ENCODE assay signal across 24 cellular contexts in genomic region chr11:62506413-62506940, GRCh38. TPM values are rescaled to one million over a fixed set of nuclear protein-coding genes. Genes with fewer than 3 reads are reported as not detected.
DNase-seq lines count a peak whose midpoint lies in the region; TF ChIP-seq lines count a peak whose summit lies in the region.
"Had no signal": no experiment of that assay in that cellular context is flagged by ENCODE, and none has a peak within 500 bp of the region (broad histone marks: within the 10 kb centered on the region; RNA-seq: fewer than 3 reads in every experiment).

No MANE protein-coding gene starts in this region.

- no TSS peak for BruUV-seq in mammary epithelial cell (replicated peaks; lab: Mats Ljungman, UMichigan)

- no peaks in the 10 kb centered on the region for H3K9me3 ChIP-seq in breast epithelium
- no peaks in the 10 kb centered on the region for H3K9me3 ChIP-seq in mammary epithelial cell (replicated peaks; ENCODE audit: insufficient read depth, low read length)
- no peaks in the 10 kb centered on the region for H3K9me3 ChIP-seq in esophagus (ENCODE audit: control insufficient read depth in 2 of 2, insufficient read depth in 1 of 2, low read depth in 1 of 2, low read length in 1 of 2)
- H3K9me3 ChIP-seq in neuronal stem cell (replicated peaks in 1 of 2; ENCODE audit: control insufficient read depth in 2 of 2, insufficient read depth in 1 of 2, low read depth in 1 of 2, low read length in 2 of 2) = no peaks in the 10 kb centered on the region
- no peaks in the 10 kb centered on the region for H3K9me3 ChIP-seq in tibial artery
- H3K9me3 ChIP-seq: BE2C, lower lobe of right lung, pancreas had no signal

- dilution Hi-C loops in mammary epithelial cell (cut with HindIII; ENCODE audit: low sequenced_read_pairs) = no loop called here

- H2BK120ac ChIP-seq in neuronal stem cell (ENCODE audit: low read depth, low read length) = no peak overlapping the region

- no peak overlapping the region for H3K4me3 ChIP-seq in breast epithelium
- no peak overlapping the region for H3K4me3 ChIP-seq in mammary epithelial cell (replicated peaks in 1 of 3; ENCODE audit: insufficient read depth in 1 of 3, low read depth in 2 of 3, low read length in 3 of 3)
- H3K4me3 ChIP-seq in esophagus (ENCODE audit: low read depth in 1 of 2, low read length in 2 of 2) = no peak overlapping the region
- H3K4me3 ChIP-seq in neuronal stem cell (ENCODE audit: low read length in 2 of 2) = no peak overlapping the region
- no peak overlapping the region for H3K4me3 ChIP-seq in tibial artery
- H3K4me3 ChIP-seq: pancreas had no signal

- H4K20me1 ChIP-seq in mammary epithelial cell (ENCODE audit: insufficient read depth, low read length) = no peaks in the 10 kb centered on the region

- no peaks in the 10 kb centered on the region for H3K79me1 ChIP-seq in neuronal stem cell (ENCODE audit: low read depth, low read length)

- in situ Hi-C loops in mammary epithelial cell (cut with MboI; ENCODE audit: low sequenced_read_pairs in 2 of 2) = no loop called here

- H3K4me2 ChIP-seq in mammary epithelial cell (ENCODE audit: insufficient read depth, low read depth, low read length) (no peak overlapping the region), neuronal stem cell (ENCODE audit: insufficient read depth, low read length, poor library complexity, severe bottlenecking) (no peak overlapping the region)

- H3K27me3 ChIP-seq in breast epithelium (no peaks in the 10 kb centered on the region), mammary epithelial cell (ENCODE audit: insufficient read depth, low read length) (no peaks in the 10 kb centered on the region), esophagus (ENCODE audit: control insufficient read depth in 1 of 2, insufficient read depth in 2 of 2, low read length in 2 of 2) (no peaks in the 10 kb centered on the region), neuronal stem cell (ENCODE audit: control insufficient read depth in 3 of 3, insufficient read depth in 3 of 3, low read depth in 1 of 3, low read length in 3 of 3) (peaks cover 0 to 27% (median 7%) of the 10 kb centered on the region in 3 experiments), tibial artery (no peaks in the 10 kb centered on the region)
- H3K27me3 ChIP-seq: BE2C had no signal

- no peak overlapping the region for H3K4ac ChIP-seq in neuronal stem cell (ENCODE audit: low read length)

- no peak overlapping the region for H3K9ac ChIP-seq in mammary epithelial cell (ENCODE audit: insufficient read depth, low read length)
- no peak overlapping the region for H3K9ac ChIP-seq in neuronal stem cell (ENCODE audit: low read depth, low read length, poor library complexity)

- no peak overlapping the region for H2BK12ac ChIP-seq in neuronal stem cell (ENCODE audit: low read length)

- H2AFZ ChIP-seq in mammary epithelial cell (ENCODE audit: low read depth, low read length) (no peak overlapping the region), neuronal stem cell (ENCODE audit: low read length) (peak overlapping the region; percentile 48)

- no peak overlapping the region for H4K8ac ChIP-seq in neuronal stem cell (ENCODE audit: low read depth, low read length)

- H3K23ac ChIP-seq in neuronal stem cell (ENCODE audit: low read depth, low read length, poor library complexity) = no peak overlapping the region

- H2AK5ac ChIP-seq in neuronal stem cell (ENCODE audit: low read depth, low read length) = peak overlapping the region; percentile 15

- no peak overlapping the region for H2BK15ac ChIP-seq in neuronal stem cell (ENCODE audit: low read length)

- no peak overlapping the region for H2BK5ac ChIP-seq in neuronal stem cell (ENCODE audit: low read length)

- peak overlapping the region; percentile 78 for H3K18ac ChIP-seq in neuronal stem cell (ENCODE audit: low read length)

- H3K36me3 ChIP-seq in breast epithelium = no peaks in the 10 kb centered on the region
- no peaks in the 10 kb centered on the region for H3K36me3 ChIP-seq in mammary epithelial cell (ENCODE audit: insufficient read depth, low read length)
- H3K36me3 ChIP-seq in esophagus (ENCODE audit: control insufficient read depth in 2 of 2, insufficient read depth in 2 of 2, low read length in 1 of 2) = no peaks in the 10 kb centered on the region
- H3K36me3 ChIP-seq in neuronal stem cell (replicated peaks in 1 of 2; ENCODE audit: control insufficient read depth in 2 of 2, insufficient read depth in 2 of 2, low read length in 2 of 2) = no peaks in the 10 kb centered on the region
- no peaks in the 10 kb centered on the region for H3K36me3 ChIP-seq in tibial artery
- H3K36me3 ChIP-seq: BE2C, lower lobe of right lung, pancreas had no signal

- H4K91ac ChIP-seq in neuronal stem cell (ENCODE audit: low read depth, low read length, poor library complexity) = no peak overlapping the region

- no peaks in the 10 kb centered on the region for H3K79me2 ChIP-seq in mammary epithelial cell (ENCODE audit: insufficient read depth, low read length)

- no peak for DNase-seq in breast epithelium (ENCODE audit: low spot score in 2 of 2)
- no peak for DNase-seq in mammary epithelial cell
- no peak for DNase-seq in neuronal stem cell (ENCODE audit: low spot score)
- no peak for DNase-seq in tibial artery
- DNase-seq in NCI-H2227 treated with DMSO at 0.1 percent for 48 hours (lab: John Stamatoyannopoulos, UW) = no peak
- no peak for DNase-seq in SIG-M5 (lab: John Stamatoyannopoulos, UW)
- DNase-seq in dedifferentiated amniotic fluid mesenchymal stem cell (ENCODE audit: extremely low spot score) = no peak
- DNase-seq: 8988T; activated CD8-positive, alpha-beta memory T cell treated with anti-CD3 and anti-CD28 coated beads for 24 hours; activated T-cell treated with anti-CD3 and anti-CD28 coated beads, Interleukin-2, amount 50 U/mL, for 72 hours; BE2C; Calu3; EL; H9; Kasumi-1; lower lobe of right lung; naive B cell; NCI-H1105; NCI-H2029 treated with DMSO at 0.1 percent for 48 hours; NCI-H446 treated with DMSO at 0.1 percent for 48 hours; NK-92 treated with Interleukin-12 subunit alpha and Interleukin-12 subunit beta, amount 100 ng/mL, for 24 hours; pancreas; stimulated activated naive CD4-positive, alpha-beta T cell treated with Interleukin-2 at 50 U/mL for 16 hours had no signal

- no peak overlapping the region for H3K14ac ChIP-seq in neuronal stem cell (ENCODE audit: low read length)

- 89% methylated on average over 5 of the region's 7 CpGs for WGBS in mammary epithelial cell (ENCODE audit: low coverage, missing lambda C conversion rate)
- WGBS in esophagus, 2 donors = 59 to 66% methylated on average over 7 of the region's 7 CpGs
- no CpG with 5 or more reads among the region's 7 CpGs for WGBS in neuronal stem cell (ENCODE audit: extremely low coverage in 2 of 2, insufficient read length in 2 of 2, insufficient replicate concordance in 1 of 2), 2 donors

- intact Hi-C loops in breast epithelium (cut with DNase I; ENCODE audit: low total_unique reads) (no loop called here), mammary epithelial cell (cut with micrococcal nuclease) (no loop called here), tibial artery (cut with DNase I; ENCODE audit: low total_unique reads) (loop anchor here (5.0 kb wide), 1 partner anchor 36 kb away; no protein-coding TSS in a partner anchor)

- no peak for TF ChIP-seq CTCF in breast epithelium (IDR thresholded peaks at IDR 0.05)
- no peak for TF ChIP-seq CTCF in mammary epithelial cell (conservative IDR thresholded peaks at IDR 0.05 in 1 of 2, IDR thresholded peaks at IDR 0.05 in 1 of 2; ENCODE audit: extremely low read depth in 1 of 2, insufficient read depth in 1 of 2, low read depth in 1 of 2, low read length in 2 of 2)
- no peak for TF ChIP-seq CTCF in tibial artery (IDR thresholded peaks at IDR 0.05)

- CTCF ChIA-PET in mammary epithelial cell (lab: Charles Lee; ENCODE audit: low non-redundant PET) = interaction anchor here (0.6 kb wide), 1 partner anchor 203 kb away, joined by 3 read pairs; no protein-coding TSS in a partner anchor

- H3K4me1 ChIP-seq in breast epithelium = peaks cover 3 to 19% of the 10 kb centered on the region in 2 donors
- H3K4me1 ChIP-seq in mammary epithelial cell (ENCODE audit: insufficient read depth, low read length) = peaks cover 8% of the 10 kb centered on the region
- H3K4me1 ChIP-seq in esophagus (ENCODE audit: control insufficient read depth in 2 of 2, insufficient read depth in 2 of 2, low read length in 1 of 2) = peaks cover 7 to 13% of the 10 kb centered on the region in 2 donors
- peaks cover 30 to 40% of the 10 kb centered on the region in 2 donors for H3K4me1 ChIP-seq in neuronal stem cell (ENCODE audit: control insufficient read depth in 2 of 2, insufficient read depth in 1 of 2, low read depth in 1 of 2, low read length in 2 of 2)
- peaks cover 0 to 71% (median 33%) of the 10 kb centered on the region in 4 donors for H3K4me1 ChIP-seq in tibial artery

- no peak for TF ChIP-seq POLR2A in breast epithelium (IDR thresholded peaks at IDR 0.05)

- peak overlapping the region; percentile 30 to 53 for H3K27ac ChIP-seq in breast epithelium
- no peak overlapping the region for H3K27ac ChIP-seq in mammary epithelial cell (ENCODE audit: insufficient read depth, low read depth, low read length)
- peak overlapping the region; percentile 25 to 65 for H3K27ac ChIP-seq in esophagus (ENCODE audit: low read depth in 2 of 2, low read length in 1 of 2)
- no peak overlapping the region for H3K27ac ChIP-seq in neuronal stem cell (replicated peaks; ENCODE audit: low read length)
- peak overlapping the region; percentile 34 to 48 for H3K27ac ChIP-seq in tibial artery
- H3K27ac ChIP-seq: lower lobe of right lung, pancreas had no signal

RNA-seq across cellular contexts. Expression of gene AHNAK, which starts 40.1 kb away (rescaled TPM):
- total RNA-seq in breast epithelium = 1,000 to 10,000 TPM in 2 of 3 donors, 100 to 1,000 TPM in 1; 636 to 1,393 (median 1,040) TPM
- 100 to 1,000 TPM; 494 to 702 TPM for total RNA-seq in mammary epithelial cell
- 130 TPM for polyA plus RNA-seq in mammary epithelial cell
- polyA minus RNA-seq in mammary epithelial cell = 1,418 TPM
- 100 to 1,000 TPM; 168 to 195 TPM for polyA plus RNA-seq in esophagus
- 6.4 TPM for polyA plus RNA-seq in neuronal stem cell (2013, experiment 1 of 2)
- polyA plus RNA-seq in neuronal stem cell (2013, experiment 2 of 2) = 6.9 TPM

Comparison
In these comparisons a context has a peak if more than half of its experiments do, and no peak if none do; other contexts are left out.
1. H3K27ac ChIP-seq: peak in breast epithelium (2 of 2), esophagus (2 of 2) and tibial artery (2 of 2); none in mammary epithelial cell (single experiment) and neuronal stem cell (single experiment).